16 cellular contexts compared by ENCODE assay signal in the genomic region with DNA sequence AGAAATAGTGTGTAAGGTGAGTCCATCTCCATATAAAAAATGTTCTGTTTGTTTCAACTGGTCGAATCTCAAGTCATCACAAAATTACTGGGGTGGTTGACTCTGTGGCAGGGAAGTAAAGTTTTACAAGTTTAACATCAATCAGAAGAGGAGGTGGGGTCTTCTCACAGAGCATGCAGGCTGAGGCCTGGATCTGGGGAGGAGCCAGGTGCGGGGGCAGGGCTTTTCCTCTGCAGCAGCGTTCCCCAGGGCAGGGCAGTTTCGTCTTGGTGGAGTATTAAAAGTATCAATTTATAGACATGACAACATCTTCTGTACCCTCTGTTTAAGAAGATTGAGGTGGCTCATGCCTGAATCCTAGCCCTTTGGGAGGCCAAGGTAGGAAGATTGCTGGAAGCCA.
"Had no signal": no experiment of that assay in that cellular context is flagged by ENCODE, and none has a peak within 500 bp of the region (broad histone marks: within the 10 kb centered on the region; RNA-seq: fewer than 3 reads in every experiment).

No MANE protein-coding gene starts in this region.

- H3K27me3 Mint-ChIP-seq: activated T-cell treated with anti-CD3 and anti-CD28 coated beads, Interleukin-2, amount 50 U/mL, for 24 hours; activated T-helper 17 cell treated with anti-CD3 and anti-CD28 coated beads, Interleukin-2, amount 50 U/mL, for 72 hours had no signal

- H3K27ac Mint-ChIP-seq: activated T-cell treated with anti-CD3 and anti-CD28 coated beads, Interleukin-2, amount 50 U/mL, for 24 hours; activated T-helper 17 cell treated with anti-CD3 and anti-CD28 coated beads, Interleukin-2, amount 50 U/mL, for 72 hours; nephron had no signal

- H3K4me3 Mint-ChIP-seq: activated T-cell treated with anti-CD3 and anti-CD28 coated beads, Interleukin-2, amount 50 U/mL, for 24 hours; activated T-helper 17 cell treated with anti-CD3 and anti-CD28 coated beads, Interleukin-2, amount 50 U/mL, for 72 hours; nephron had no signal

- ATAC-seq: activated T-helper 17 cell treated with anti-CD3 and anti-CD28 coated beads, Interleukin-2, amount 50 U/mL, for 72 hours; esophagus mucosa; pancreas; psoas muscle had no signal

- H3K9me3 Mint-ChIP-seq: activated T-cell treated with anti-CD3 and anti-CD28 coated beads, Interleukin-2, amount 50 U/mL, for 24 hours; activated T-helper 17 cell treated with anti-CD3 and anti-CD28 coated beads, Interleukin-2, amount 50 U/mL, for 72 hours; nephron had no signal

- H3K4me1 Mint-ChIP-seq: nephron had no signal

- DNase-seq: activated T-cell treated with anti-CD3 and anti-CD28 coated beads, Interleukin-2, amount 50 U/mL, for 24 hours; dermis blood vessel endothelial cell; effector memory CD4-positive, alpha-beta T cell; foreskin melanocyte; glutamatergic neuron; midbrain; pancreas; psoas muscle; spleen; stimulated activated CD4-positive, alpha-beta T cell treated with anti-CD3 and anti-CD28 coated beads, Interleukin-4, amount 100 ng/mL, for 1 hour; stimulated activated naive CD4-positive, alpha-beta T cell treated with Interleukin-2 at 50 U/mL for 16 hours; T-helper 9 cell; tibial artery had no signal
